Comparison of ENCODE assay signal across 1 cellular context in genomic region chr20:2118783-2119182, GRCh38.
A peak's percentile ranks its signal among the peaks of the same experiment; 100 is the strongest.
TF ChIP-seq lines count a peak whose summit lies in the region.

No MANE protein-coding gene starts in this region.

TF ChIP-seq in K562, 482 proteins besides CTCF, POLR2A, EP300 and RAD21 (continued from another document and continues in another):
- TF ChIP-seq TBL1XR1 (IDR thresholded peaks at IDR 0.05; ENCODE audit: low read length in 2 of 2), result peak in 1 of 2 experiments; percentile 58; a peak in 1 of 4 replicates
- TF ChIP-seq MEIS2 (IDR thresholded peaks at IDR 0.05; ENCODE audit: partially characterized antibody), result no peak
- no peak for TF ChIP-seq NR0B1 (IDR thresholded peaks at IDR 0.05; ENCODE audit: partially characterized antibody)
- TF ChIP-seq SRSF9 (IDR thresholded peaks at IDR 0.05; ENCODE audit: borderline replicate concordance, low read depth, low read length), result no peak
- no peak for TF ChIP-seq UBTF (IDR thresholded peaks at IDR 0.05; ENCODE audit: borderline replicate concordance in 1 of 2, low read depth in 2 of 2, low read length in 2 of 2)
- no peak for TF ChIP-seq NFRKB (IDR thresholded peaks at IDR 0.05; ENCODE audit: low read depth)
- no peak for TF ChIP-seq ARHGAP35 (IDR thresholded peaks at IDR 0.05; ENCODE audit: partially characterized antibody)
- no peak for TF ChIP-seq ZNF695 (CRISPR knock-in tag; IDR thresholded peaks at IDR 0.05)
- no peak for TF ChIP-seq PKNOX1 (IDR thresholded peaks at IDR 0.05)
- no peak for TF ChIP-seq ZFPM2 (CRISPR knock-in tag; IDR thresholded peaks at IDR 0.05)
- TF ChIP-seq HDAC8 (tag; IDR thresholded peaks at IDR 0.05), result no peak
- TF ChIP-seq RFX7 (CRISPR knock-in tag; IDR thresholded peaks at IDR 0.05), result no peak
- no peak for TF ChIP-seq TRIM25 (IDR thresholded peaks at IDR 0.05; ENCODE audit: borderline replicate concordance)
- no peak for TF ChIP-seq AFF4 (CRISPR knock-in tag; IDR thresholded peaks at IDR 0.05)
- no peak for TF ChIP-seq SLC30A9 (CRISPR knock-in tag; IDR thresholded peaks at IDR 0.05)
- TF ChIP-seq CBFA2T2 (conservative IDR thresholded peaks at IDR 0.05), result peak; percentile 67
- no peak for TF ChIP-seq SREBF2 (CRISPR knock-in tag; IDR thresholded peaks at IDR 0.05)
- no peak for TF ChIP-seq SAFB2 (IDR thresholded peaks at IDR 0.05; ENCODE audit: borderline replicate concordance, low read depth, low read length, severe bottlenecking)
- TF ChIP-seq GATAD2A (IDR thresholded peaks at IDR 0.05), result no peak
- no peak for TF ChIP-seq THAP7 (CRISPR knock-in tag; IDR thresholded peaks at IDR 0.05)
- no peak for TF ChIP-seq YBX1 (IDR thresholded peaks at IDR 0.05)
- TF ChIP-seq ARID3B (CRISPR knock-in tag; IDR thresholded peaks at IDR 0.05; ENCODE audit: borderline replicate concordance), result no peak
- no peak for TF ChIP-seq CTCFL (IDR thresholded peaks at IDR 0.05; ENCODE audit: borderline replicate concordance, insufficient read depth, low read depth, low read length, poor library complexity, severe bottlenecking)
- no peak for TF ChIP-seq ATF1 (CRISPR knock-in tag; IDR thresholded peaks at IDR 0.05)
- TF ChIP-seq ATF1 (tag; IDR thresholded peaks at IDR 0.05), result no peak
- no peak for TF ChIP-seq ZNF511 (CRISPR knock-in tag; IDR thresholded peaks at IDR 0.05)
- peak; percentile 28; the same call in 1 of the 2 replicates for TF ChIP-seq LCOR (CRISPR knock-in tag; IDR thresholded peaks at IDR 0.05)
- TF ChIP-seq ZEB2 (IDR thresholded peaks at IDR 0.05), result peak; percentile 44; the same call in 1 of the 2 replicates
- TF ChIP-seq E2F5 (CRISPR knock-in tag; IDR thresholded peaks at IDR 0.05), result no peak
- TF ChIP-seq YY1 (IDR thresholded peaks at IDR 0.05; ENCODE audit: borderline replicate concordance in 1 of 3, control insufficient read depth in 1 of 3, extremely low read depth in 1 of 3, insufficient read depth in 3 of 3, insufficient read length in 1 of 3, insufficient replicate concordance in 2 of 3, low read depth in 1 of 3, low read length in 2 of 3), result no peak
- TF ChIP-seq ZSCAN32 (CRISPR knock-in tag; IDR thresholded peaks at IDR 0.05), result no peak
- no peak for TF ChIP-seq SMARCB1 (IDR thresholded peaks at IDR 0.05; ENCODE audit: insufficient read length, low read depth)
- TF ChIP-seq MLX (CRISPR knock-in tag; conservative IDR thresholded peaks at IDR 0.05), result no peak
- TF ChIP-seq CBX5 (IDR thresholded peaks at IDR 0.05; ENCODE audit: borderline replicate concordance, low read depth), result no peak
- no peak for TF ChIP-seq STAT6 (CRISPR knock-in tag; IDR thresholded peaks at IDR 0.05)
- TF ChIP-seq RBBP5 (IDR thresholded peaks at IDR 0.05; ENCODE audit: borderline replicate concordance, insufficient read depth, low read length, poor library complexity, severe bottlenecking), result no peak
- TF ChIP-seq CREB3 (tag; conservative IDR thresholded peaks at IDR 0.05; ENCODE audit: low read depth), result no peak
- no peak for TF ChIP-seq FUS (optimal IDR thresholded peaks at IDR 0.05; ENCODE audit: low read depth, low read length)
